24 cellular contexts compared by ENCODE assay signal in the genomic region with DNA sequence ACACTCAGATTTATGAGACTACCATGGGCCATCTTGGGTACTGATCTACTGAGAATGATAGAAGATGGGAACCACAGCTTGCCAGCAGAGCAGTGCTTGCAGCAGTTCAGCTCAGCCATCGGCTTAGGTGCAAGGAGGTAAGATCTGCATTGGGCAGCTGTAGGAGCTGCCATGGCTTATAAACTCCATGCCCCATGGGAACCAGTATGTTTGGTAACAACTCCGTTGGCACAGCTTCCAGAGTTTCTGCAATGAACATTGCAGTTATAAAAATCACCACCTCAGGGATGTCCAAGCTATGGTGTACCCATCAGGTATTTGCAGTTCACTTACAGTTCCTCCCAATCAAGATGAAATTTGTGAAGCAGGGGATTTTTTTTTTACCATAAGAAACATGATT.
DNase-seq lines count a peak whose midpoint lies in the region; ATAC-seq and TF ChIP-seq lines count a peak whose summit lies in the region.
"Had no signal": no experiment of that assay in that cellular context is flagged by ENCODE, and none has a peak within 500 bp of the region (broad histone marks: within the 10 kb centered on the region; RNA-seq: fewer than 3 reads in every experiment).

No MANE protein-coding gene starts in this region.

- H3K4me1 ChIP-seq in heart left ventricle, result peaks cover 0 to 8% (median under 1%) of the 10 kb centered on the region in 12 donors
- H3K4me1 ChIP-seq in right cardiac atrium (ENCODE audit: control insufficient read depth, insufficient read depth, low read length), result no peaks in the 10 kb centered on the region
- H3K4me1 ChIP-seq in esophagus muscularis mucosa, result peaks cover 0 to 4% (median 0%) of the 10 kb centered on the region in 4 donors

- no peaks in the 10 kb centered on the region for H3K36me3 Mint-ChIP-seq in activated CD4-positive, alpha-beta T cell treated with anti-CD3 and anti-CD28 coated beads, Interleukin-2, amount 10 ng/mL, durations not matched to agents 24 days and 14 days (ENCODE audit: low read depth)
- H3K36me3 Mint-ChIP-seq: CD14-positive monocyte had no signal

- 84 to 95% (median 88%) methylated on average over 2 of the region's 2 CpGs for WGBS in heart left ventricle, 4 donors
- 89% methylated on average over 2 of the region's 2 CpGs for WGBS in right cardiac atrium
- WGBS in esophagus muscularis mucosa, result 100% methylated on average over 1 of the region's 2 CpGs

- intact Hi-C loops in activated CD4-positive, alpha-beta T cell treated with anti-CD3 and anti-CD28 coated beads, Interleukin-2, amount 10 ng/mL, durations not matched to agents 24 days and 14 days (cut with micrococcal nuclease), result no loop called here
- intact Hi-C loops in heart left ventricle (cut with DNase I) (no loop called here), right cardiac atrium (cut with DNase I) (no loop called here), esophagus muscularis mucosa (cut with DNase I) (no loop called here)

- no peaks in the 10 kb centered on the region for H3K4me1 Mint-ChIP-seq in activated CD4-positive, alpha-beta T cell treated with anti-CD3 and anti-CD28 coated beads, Interleukin-2, amount 10 ng/mL, durations not matched to agents 24 days and 14 days
- H3K4me1 Mint-ChIP-seq: CD14-positive monocyte; CD8-positive, alpha-beta memory T cell had no signal

- H3K9me3 ChIP-seq in heart left ventricle, result no peaks in the 10 kb centered on the region
- no peaks in the 10 kb centered on the region for H3K9me3 ChIP-seq in right cardiac atrium (ENCODE audit: control insufficient read depth, low read length)
- no peaks in the 10 kb centered on the region for H3K9me3 ChIP-seq in esophagus muscularis mucosa
- H3K9me3 ChIP-seq: BE2C had no signal

- no peak overlapping the region for H3K4me3 Mint-ChIP-seq in activated CD4-positive, alpha-beta T cell treated with anti-CD3 and anti-CD28 coated beads, Interleukin-2, amount 10 ng/mL, durations not matched to agents 24 days and 14 days
- H3K4me3 Mint-ChIP-seq: CD14-positive monocyte; CD4-positive, alpha-beta T cell; CD8-positive, alpha-beta memory T cell had no signal

- H3K36me3 ChIP-seq in heart left ventricle (no peaks in the 10 kb centered on the region), esophagus muscularis mucosa (no peaks in the 10 kb centered on the region)
- H3K36me3 ChIP-seq: BE2C; BLaER1 treated with 17β-estradiol and CSF1 and Interleukin-3, amounts not matched to agents 10 nM and 100 nM had no signal

- H3K27ac ChIP-seq in heart left ventricle, result no peak overlapping the region
- no peak overlapping the region for H3K27ac ChIP-seq in right cardiac atrium (ENCODE audit: low read length)
- no peak overlapping the region for H3K27ac ChIP-seq in esophagus muscularis mucosa (replicated peaks in 1 of 4)
- H3K27ac ChIP-seq: A549; BLaER1 treated with 17β-estradiol and CSF1 and Interleukin-3, amounts not matched to agents 10 nM and 100 nM; GM23248 had no signal

- H3K27me3 ChIP-seq in heart left ventricle (no peaks in the 10 kb centered on the region), right cardiac atrium (ENCODE audit: control insufficient read depth, insufficient read depth) (no peaks in the 10 kb centered on the region), esophagus muscularis mucosa (no peaks in the 10 kb centered on the region)
- H3K27me3 ChIP-seq: BE2C; BLaER1 treated with 17β-estradiol and CSF1 and Interleukin-3, amounts not matched to agents 10 nM and 100 nM had no signal

- H3K4me3 ChIP-seq in heart left ventricle, result no peak overlapping the region
- H3K4me3 ChIP-seq in right cardiac atrium (ENCODE audit: low read length), result no peak overlapping the region
- no peak overlapping the region for H3K4me3 ChIP-seq in esophagus muscularis mucosa
- H3K4me3 ChIP-seq: A549; BLaER1 treated with 17β-estradiol and CSF1 and Interleukin-3, amounts not matched to agents 10 nM and 100 nM; GM12878; GM23248 had no signal

- no peak for TF ChIP-seq CTCF in heart left ventricle (IDR thresholded peaks at IDR 0.05)
- TF ChIP-seq CTCF in esophagus muscularis mucosa (IDR thresholded peaks at IDR 0.05), result no peak

- ATAC-seq in heart left ventricle, result peak; percentile 11 to 63 (median 56)
- ATAC-seq in right cardiac atrium, result no peak
- ATAC-seq: A549, GM12878 had no signal

- peak; percentile 9 for DNase-seq in activated CD4-positive, alpha-beta T cell treated with anti-CD3 and anti-CD28 coated beads, Interleukin-2, amount 10 ng/mL, durations not matched to agents 24 days and 14 days
- no peak for DNase-seq in activated CD4-positive, alpha-beta T cell treated with anti-CD3 and anti-CD28 coated beads for 48 hours
- no peak for DNase-seq in heart left ventricle
- no peak for DNase-seq in right cardiac atrium
- DNase-seq in esophagus muscularis mucosa (ENCODE audit: extremely low spot score), result peak; percentile 79
- DNase-seq in NCI-H1048 (lab: John Stamatoyannopoulos, UW), result no peak
- no peak for DNase-seq in HT-29 (ENCODE audit: low spot score)
- DNase-seq: 8988T; ACHN; AML-193; BE2C; CD4-positive, alpha-beta T cell; CD8-positive, alpha-beta memory T cell; DMS 273 treated with DMSO at 0.1 percent for 48 hours; DMS79; EL; GDM1; GM23248; H7; HCEC 1CT had no signal

- no peak for TF ChIP-seq EP300 in esophagus muscularis mucosa (IDR thresholded peaks at IDR 0.05)

- no peak overlapping the region for H3K27ac Mint-ChIP-seq in activated CD4-positive, alpha-beta T cell treated with anti-CD3 and anti-CD28 coated beads, Interleukin-2, amount 10 ng/mL, durations not matched to agents 24 days and 14 days
- H3K27ac Mint-ChIP-seq: CD14-positive monocyte; CD4-positive, alpha-beta T cell; CD8-positive, alpha-beta memory T cell had no signal

- peaks cover 3% of the 10 kb centered on the region for H3K27me3 Mint-ChIP-seq in activated CD4-positive, alpha-beta T cell treated with anti-CD3 and anti-CD28 coated beads, Interleukin-2, amount 10 ng/mL, durations not matched to agents 24 days and 14 days

- TF ChIP-seq POLR2A in heart left ventricle (IDR thresholded peaks at IDR 0.05) (no peak), esophagus muscularis mucosa (IDR thresholded peaks at IDR 0.05; ENCODE audit: low read depth) (no peak)

- H3K9me3 Mint-ChIP-seq in activated CD4-positive, alpha-beta T cell treated with anti-CD3 and anti-CD28 coated beads, Interleukin-2, amount 10 ng/mL, durations not matched to agents 24 days and 14 days, result no peaks in the 10 kb centered on the region
- H3K9me3 Mint-ChIP-seq: CD4-positive, alpha-beta T cell had no signal

Comparison
In these comparisons a context has a peak if more than half of its experiments do, and no peak if none do; other contexts are left out.
1. DNase-seq: peak in activated CD4-positive, alpha-beta T cell treated with anti-CD3 and anti-CD28 coated beads, Interleukin-2, amount 10 ng/mL, durations not matched to agents 24 days and 14 days (single experiment) and esophagus muscularis mucosa (single experiment); none in activated CD4-positive, alpha-beta T cell treated with anti-CD3 and anti-CD28 coated beads for 48 hours (single experiment), heart left ventricle (0 of 5), right cardiac atrium (0 of 3), NCI-H1048 (single experiment) and HT-29 (single experiment).
2. ATAC-seq: peak in heart left ventricle (4 of 4); none in right cardiac atrium (0 of 2).